In the genomic region with DNA sequence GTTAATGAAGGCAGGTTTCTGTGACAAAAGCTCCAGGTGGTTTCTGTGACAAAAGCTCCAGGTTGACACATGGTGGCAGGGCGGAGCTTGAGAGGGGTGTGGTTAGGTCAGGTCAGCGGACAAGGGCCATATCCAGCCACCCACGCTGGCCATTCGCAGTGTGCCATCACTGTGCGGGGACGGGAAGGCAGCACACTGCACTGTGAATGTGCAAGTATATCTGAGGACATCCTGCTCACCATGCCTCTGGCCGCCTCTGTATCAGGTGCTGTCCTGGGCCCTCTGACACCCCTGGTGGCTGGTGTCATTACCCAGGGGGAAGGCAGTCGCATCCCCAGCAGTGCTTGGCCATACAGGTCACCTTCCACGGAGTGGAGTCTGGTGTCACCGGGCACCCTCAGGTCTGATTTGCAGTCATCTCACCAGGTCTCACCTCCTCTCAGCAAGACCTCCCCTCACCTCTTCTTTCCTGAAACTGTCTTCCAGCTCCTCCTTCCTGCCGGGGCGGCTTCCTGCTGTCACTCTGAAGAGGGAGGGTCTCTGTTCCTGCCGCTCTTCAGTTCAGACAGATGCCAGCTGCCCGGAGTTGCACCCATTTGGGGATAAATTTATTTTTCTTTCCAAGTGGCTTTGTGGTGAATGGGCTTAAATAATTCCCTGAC, we compare ENCODE assay signal across 1 cellular context.
TF ChIP-seq lines count a peak whose summit lies in the region.

No MANE protein-coding gene starts in this region.

TF ChIP-seq in WTC11, 78 proteins besides CTCF, POLR2A, EP300 and RAD21:
- TF ChIP-seq, protein P1, sequence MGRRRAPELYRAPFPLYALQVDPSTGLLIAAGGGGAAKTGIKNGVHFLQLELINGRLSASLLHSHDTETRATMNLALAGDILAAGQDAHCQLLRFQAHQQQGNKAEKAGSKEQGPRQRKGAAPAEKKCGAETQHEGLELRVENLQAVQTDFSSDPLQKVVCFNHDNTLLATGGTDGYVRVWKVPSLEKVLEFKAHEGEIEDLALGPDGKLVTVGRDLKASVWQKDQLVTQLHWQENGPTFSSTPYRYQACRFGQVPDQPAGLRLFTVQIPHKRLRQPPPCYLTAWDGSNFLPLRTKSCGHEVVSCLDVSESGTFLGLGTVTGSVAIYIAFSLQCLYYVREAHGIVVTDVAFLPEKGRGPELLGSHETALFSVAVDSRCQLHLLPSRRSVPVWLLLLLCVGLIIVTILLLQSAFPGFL (CRISPR knock-in tag; IDR thresholded peaks at IDR 0.05; ENCODE audit: borderline replicate concordance): no peak
- TF ChIP-seq, protein P2, sequence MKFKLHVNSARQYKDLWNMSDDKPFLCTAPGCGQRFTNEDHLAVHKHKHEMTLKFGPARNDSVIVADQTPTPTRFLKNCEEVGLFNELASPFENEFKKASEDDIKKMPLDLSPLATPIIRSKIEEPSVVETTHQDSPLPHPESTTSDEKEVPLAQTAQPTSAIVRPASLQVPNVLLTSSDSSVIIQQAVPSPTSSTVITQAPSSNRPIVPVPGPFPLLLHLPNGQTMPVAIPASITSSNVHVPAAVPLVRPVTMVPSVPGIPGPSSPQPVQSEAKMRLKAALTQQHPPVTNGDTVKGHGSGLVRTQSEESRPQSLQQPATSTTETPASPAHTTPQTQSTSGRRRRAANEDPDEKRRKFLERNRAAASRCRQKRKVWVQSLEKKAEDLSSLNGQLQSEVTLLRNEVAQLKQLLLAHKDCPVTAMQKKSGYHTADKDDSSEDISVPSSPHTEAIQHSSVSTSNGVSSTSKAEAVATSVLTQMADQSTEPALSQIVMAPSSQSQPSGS (CRISPR knock-in tag; IDR thresholded peaks at IDR 0.05; ENCODE audit: borderline replicate concordance, low read depth): no peak
